In the genomic region with DNA sequence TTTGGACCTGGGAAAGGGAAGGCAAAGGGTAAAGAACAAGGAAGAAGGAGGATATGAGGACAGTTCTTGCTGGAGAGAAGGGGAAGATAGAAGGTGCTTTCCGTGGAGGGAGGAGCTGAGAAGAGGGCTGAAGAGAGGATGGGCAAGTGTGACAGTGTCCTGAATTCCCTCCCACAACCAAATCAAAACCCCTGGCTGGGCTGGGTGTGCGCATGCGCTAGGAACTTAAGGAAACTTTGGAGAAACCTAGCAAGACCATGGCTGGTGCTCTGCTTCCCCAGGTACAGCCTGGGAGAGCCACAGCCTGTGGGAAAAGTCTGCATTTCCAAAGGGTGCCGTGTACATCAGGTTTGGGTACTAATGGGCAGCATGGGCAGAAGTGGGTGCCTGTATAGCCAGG, we compare ENCODE assay signal across 1 cellular context.
TF ChIP-seq lines count a peak whose summit lies in the region.

No MANE protein-coding gene starts in this region.

TF ChIP-seq in SK-N-SH, 30 proteins besides CTCF, POLR2A, EP300 and RAD21 (continued from another document):
- TF ChIP-seq TEAD4 (IDR thresholded peaks at IDR 0.05; ENCODE audit: borderline replicate concordance, insufficient read depth) (no peak), YY1 (IDR thresholded peaks at IDR 0.05; ENCODE audit: low read depth) (no peak), RCOR1 (IDR thresholded peaks at IDR 0.05; ENCODE audit: low read length) (no peak), RFX5 (IDR thresholded peaks at IDR 0.05; ENCODE audit: low read length) (no peak), NFIC (IDR thresholded peaks at IDR 0.05; ENCODE audit: borderline replicate concordance) (no peak)
- TF ChIP-seq, protein P1, sequence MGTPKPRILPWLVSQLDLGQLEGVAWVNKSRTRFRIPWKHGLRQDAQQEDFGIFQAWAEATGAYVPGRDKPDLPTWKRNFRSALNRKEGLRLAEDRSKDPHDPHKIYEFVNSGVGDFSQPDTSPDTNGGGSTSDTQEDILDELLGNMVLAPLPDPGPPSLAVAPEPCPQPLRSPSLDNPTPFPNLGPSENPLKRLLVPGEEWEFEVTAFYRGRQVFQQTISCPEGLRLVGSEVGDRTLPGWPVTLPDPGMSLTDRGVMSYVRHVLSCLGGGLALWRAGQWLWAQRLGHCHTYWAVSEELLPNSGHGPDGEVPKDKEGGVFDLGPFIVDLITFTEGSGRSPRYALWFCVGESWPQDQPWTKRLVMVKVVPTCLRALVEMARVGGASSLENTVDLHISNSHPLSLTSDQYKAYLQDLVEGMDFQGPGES (IDR thresholded peaks at IDR 0.05; ENCODE audit: low read depth, low read length) = no peak
- TF ChIP-seq, protein P2, sequence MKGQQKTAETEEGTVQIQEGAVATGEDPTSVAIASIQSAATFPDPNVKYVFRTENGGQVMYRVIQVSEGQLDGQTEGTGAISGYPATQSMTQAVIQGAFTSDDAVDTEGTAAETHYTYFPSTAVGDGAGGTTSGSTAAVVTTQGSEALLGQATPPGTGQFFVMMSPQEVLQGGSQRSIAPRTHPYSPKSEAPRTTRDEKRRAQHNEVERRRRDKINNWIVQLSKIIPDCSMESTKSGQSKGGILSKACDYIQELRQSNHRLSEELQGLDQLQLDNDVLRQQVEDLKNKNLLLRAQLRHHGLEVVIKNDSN (IDR thresholded peaks at IDR 0.05; ENCODE audit: borderline replicate concordance, low read depth) = no peak
- TF ChIP-seq, protein P3, sequence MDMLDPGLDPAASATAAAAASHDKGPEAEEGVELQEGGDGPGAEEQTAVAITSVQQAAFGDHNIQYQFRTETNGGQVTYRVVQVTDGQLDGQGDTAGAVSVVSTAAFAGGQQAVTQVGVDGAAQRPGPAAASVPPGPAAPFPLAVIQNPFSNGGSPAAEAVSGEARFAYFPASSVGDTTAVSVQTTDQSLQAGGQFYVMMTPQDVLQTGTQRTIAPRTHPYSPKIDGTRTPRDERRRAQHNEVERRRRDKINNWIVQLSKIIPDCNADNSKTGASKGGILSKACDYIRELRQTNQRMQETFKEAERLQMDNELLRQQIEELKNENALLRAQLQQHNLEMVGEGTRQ (IDR thresholded peaks at IDR 0.05; ENCODE audit: borderline replicate concordance, low read depth, low read length) = no peak
- TF ChIP-seq, protein P4, sequence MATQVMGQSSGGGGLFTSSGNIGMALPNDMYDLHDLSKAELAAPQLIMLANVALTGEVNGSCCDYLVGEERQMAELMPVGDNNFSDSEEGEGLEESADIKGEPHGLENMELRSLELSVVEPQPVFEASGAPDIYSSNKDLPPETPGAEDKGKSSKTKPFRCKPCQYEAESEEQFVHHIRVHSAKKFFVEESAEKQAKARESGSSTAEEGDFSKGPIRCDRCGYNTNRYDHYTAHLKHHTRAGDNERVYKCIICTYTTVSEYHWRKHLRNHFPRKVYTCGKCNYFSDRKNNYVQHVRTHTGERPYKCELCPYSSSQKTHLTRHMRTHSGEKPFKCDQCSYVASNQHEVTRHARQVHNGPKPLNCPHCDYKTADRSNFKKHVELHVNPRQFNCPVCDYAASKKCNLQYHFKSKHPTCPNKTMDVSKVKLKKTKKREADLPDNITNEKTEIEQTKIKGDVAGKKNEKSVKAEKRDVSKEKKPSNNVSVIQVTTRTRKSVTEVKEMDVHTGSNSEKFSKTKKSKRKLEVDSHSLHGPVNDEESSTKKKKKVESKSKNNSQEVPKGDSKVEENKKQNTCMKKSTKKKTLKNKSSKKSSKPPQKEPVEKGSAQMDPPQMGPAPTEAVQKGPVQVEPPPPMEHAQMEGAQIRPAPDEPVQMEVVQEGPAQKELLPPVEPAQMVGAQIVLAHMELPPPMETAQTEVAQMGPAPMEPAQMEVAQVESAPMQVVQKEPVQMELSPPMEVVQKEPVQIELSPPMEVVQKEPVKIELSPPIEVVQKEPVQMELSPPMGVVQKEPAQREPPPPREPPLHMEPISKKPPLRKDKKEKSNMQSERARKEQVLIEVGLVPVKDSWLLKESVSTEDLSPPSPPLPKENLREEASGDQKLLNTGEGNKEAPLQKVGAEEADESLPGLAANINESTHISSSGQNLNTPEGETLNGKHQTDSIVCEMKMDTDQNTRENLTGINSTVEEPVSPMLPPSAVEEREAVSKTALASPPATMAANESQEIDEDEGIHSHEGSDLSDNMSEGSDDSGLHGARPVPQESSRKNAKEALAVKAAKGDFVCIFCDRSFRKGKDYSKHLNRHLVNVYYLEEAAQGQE (IDR thresholded peaks at IDR 0.05; ENCODE audit: low read depth, low read length) = no peak
